ENCODE assay signal across 11 cellular contexts in the genomic region with DNA sequence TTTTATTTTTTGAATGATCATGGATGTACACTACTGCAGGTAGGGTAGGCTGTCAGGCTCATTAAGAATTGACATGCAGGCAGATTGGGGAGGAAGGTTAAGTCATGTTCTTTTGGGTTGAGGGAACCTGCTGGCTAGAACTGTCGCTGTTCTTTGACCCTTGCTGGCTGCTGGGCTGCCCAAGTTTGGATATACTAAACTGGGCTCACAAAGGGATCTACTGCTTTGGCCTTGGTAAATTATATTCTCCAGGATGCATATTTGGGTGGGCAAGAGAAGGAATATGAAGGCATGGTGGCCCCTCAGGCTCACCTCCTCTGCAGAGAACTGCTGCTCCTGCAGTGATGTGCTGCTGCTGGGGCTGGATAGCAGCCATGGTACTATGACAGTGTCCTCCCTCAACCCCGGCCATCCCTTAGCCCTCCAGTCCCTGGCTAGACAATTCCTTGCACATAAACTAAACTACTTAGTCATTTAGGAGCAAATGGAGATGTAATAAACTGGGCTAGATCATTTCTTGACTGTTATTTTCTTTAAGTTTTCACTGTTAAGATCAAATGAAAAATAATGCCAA. TPM values are rescaled to one million over a fixed set of nuclear protein-coding genes. Genes with fewer than 3 reads are reported as not detected.
A peak's percentile ranks its signal among the peaks of the same experiment; 100 is the strongest.
DNase-seq lines count a peak whose midpoint lies in the region; ATAC-seq, FAIRE-seq and TF ChIP-seq lines count a peak whose summit lies in the region.
"Had no signal": no experiment of that assay in that cellular context is flagged by ENCODE, and none has a peak within 500 bp of the region (broad histone marks: within the 10 kb centered on the region; RNA-seq: fewer than 3 reads in every experiment).

No MANE protein-coding gene starts in this region.

- H3K9me3 Mint-ChIP-seq in activated T-cell treated with anti-CD3 and anti-CD28 coated beads, Interleukin-2, amount 50 U/mL, for 4 hours = no peaks in the 10 kb centered on the region

- POLR2A ChIA-PET in K562 (lab: Yijun Ruan, JAX) = interaction anchor here (0.8 to 1.8 kb wide), 2 partner anchors 11 to 30 kb away, joined by 3 to 7 read pairs; no protein-coding TSS in a partner anchor

- CTCF ChIA-PET in K562 (lab: Yijun Ruan, JAX; ENCODE audit: low intra/inter-chr PET ratio) = no interaction called here

- no peaks in the 10 kb centered on the region for H3K27me3 ChIP-seq in K562 (ENCODE audit: control insufficient read depth in 2 of 2, insufficient read depth in 2 of 2, low read length in 2 of 2)
- no peaks in the 10 kb centered on the region for H3K27me3 ChIP-seq in right lobe of liver
- no peaks in the 10 kb centered on the region for H3K27me3 ChIP-seq in thyroid gland
- H3K27me3 ChIP-seq: SJCRH30 had no signal

- TF ChIP-seq CTCF in K562 (IDR thresholded peaks at IDR 0.05 in 2 of 3, conservative IDR thresholded peaks at IDR 0.05 in 1 of 3; ENCODE audit: insufficient read depth in 2 of 3, low read depth in 1 of 3, low read length in 3 of 3) = no peak
- TF ChIP-seq CTCF in right lobe of liver (IDR thresholded peaks at IDR 0.05) = no peak
- no peak for TF ChIP-seq CTCF in thyroid gland (IDR thresholded peaks at IDR 0.05)

- peak overlapping the region; percentile 96 for H3K4me3 Mint-ChIP-seq in activated T-cell treated with anti-CD3 and anti-CD28 coated beads, Interleukin-2, amount 50 U/mL, for 4 hours

- H3K4me2 ChIP-seq in K562 (ENCODE audit: insufficient read depth, low read length) = no peak overlapping the region

- H3K27ac ChIP-seq in K562 (ENCODE audit: extremely low read depth, low read depth, low read length) (no peak overlapping the region), right lobe of liver (peak overlapping the region; percentile 32 to 69 (median 62)), thyroid gland (peak overlapping the region; percentile 71 to 99 (median 97))
- H3K27ac ChIP-seq: SJCRH30 had no signal

- peaks cover 81% of the 10 kb centered on the region for H4K20me1 ChIP-seq in K562 (replicated peaks; ENCODE audit: control insufficient read depth, insufficient read depth, low read length)

- no peak overlapping the region for H3K4me3 ChIP-seq in K562
- H3K4me3 ChIP-seq in right lobe of liver = no peak overlapping the region
- no peak overlapping the region for H3K4me3 ChIP-seq in thyroid gland (replicated peaks in 1 of 3)
- H3K4me3 ChIP-seq: SJCRH30 had no signal

- H3K9me1 ChIP-seq in K562 (ENCODE audit: control insufficient read depth, insufficient read depth, low read length) = peaks cover 13% of the 10 kb centered on the region

- BruUV-seq in K562 (replicated peaks; lab: Mats Ljungman, UMichigan) = no TSS peak

- TF ChIP-seq POLR2A in K562 (conservative IDR thresholded peaks at IDR 0.05) = no peak
- TF ChIP-seq POLR2A in right lobe of liver (IDR thresholded peaks at IDR 0.05) = no peak
- TF ChIP-seq POLR2A in thyroid gland (IDR thresholded peaks at IDR 0.05) = no peak

- H3K36me3 ChIP-seq in K562 (ENCODE audit: control insufficient read depth, insufficient read depth, low read length) = peaks cover 40% of the 10 kb centered on the region
- no peaks in the 10 kb centered on the region for H3K36me3 ChIP-seq in right lobe of liver
- H3K36me3 ChIP-seq in thyroid gland = no peaks in the 10 kb centered on the region

- H3K9ac ChIP-seq in K562 (ENCODE audit: insufficient read depth in 1 of 2, low read depth in 2 of 2, low read length in 2 of 2) = no peak overlapping the region

- ATAC-seq in activated T-cell treated with anti-CD3 and anti-CD28 coated beads, Interleukin-2, amount 50 U/mL, for 4 hours = no peak
- ATAC-seq in K562 (0 out of 3 replicates have a peak, but pooled peaks have one; percentile 17), right lobe of liver (peak in 3 of 4 donors; percentile 41 to 48 (median 45)), HG03439 (IDR thresholded peaks at IDR 0.05; ENCODE audit: unreplicated experiment) (no peak)

- no peak overlapping the region for H2AFZ ChIP-seq in K562 (ENCODE audit: low read depth, low read length)

- no peak for DNase-seq in activated T-cell treated with anti-CD3 and anti-CD28 coated beads, Interleukin-2, amount 50 U/mL, for 4 hours
- DNase-seq in activated T-cell treated with anti-CD3 and anti-CD28 coated beads, Interleukin-2, amount 50 U/mL, for 1 hour = no peak
- DNase-seq in K562 (ENCODE audit: extremely low read depth in 1 of 4, low spot score in 3 of 4) (no peak), right lobe of liver (peak in 1 of 3 donors; percentile 62), thyroid gland (no peak), LoVo (ENCODE audit: low spot score) (no peak), NCI-H774 (lab: John Stamatoyannopoulos, UW) (no peak)
- DNase-seq: activated CD8-positive, alpha-beta memory T cell treated with anti-CD3 and anti-CD28 coated beads, Interleukin-2, amount 50 U/mL, for 48 hours; SJCRH30 had no signal

- FAIRE-seq in K562 (lab: Jason Lieb, UNC) = no peak
- FAIRE-seq: endothelial cell of umbilical vein had no signal

- H3K9me3 ChIP-seq in K562 (replicated peaks; ENCODE audit: control insufficient read depth, insufficient read depth, low read depth, low read length) (no peaks in the 10 kb centered on the region), right lobe of liver (no peaks in the 10 kb centered on the region), thyroid gland (no peaks in the 10 kb centered on the region)
- H3K9me3 ChIP-seq: SJCRH30 had no signal

- TF ChIP-seq RAD21 in K562 (CRISPR knock-in tag; conservative IDR thresholded peaks at IDR 0.05 in 1 of 2, IDR thresholded peaks at IDR 0.05 in 1 of 2) = no peak

- H3K27me3 Mint-ChIP-seq in activated T-cell treated with anti-CD3 and anti-CD28 coated beads, Interleukin-2, amount 50 U/mL, for 4 hours (ENCODE audit: low read depth) = no peaks in the 10 kb centered on the region

- intact Hi-C loops in K562 (cut with micrococcal nuclease) = no loop called here
- intact Hi-C loops in right lobe of liver (cut with DNase I) = no loop called here
- intact Hi-C loops in thyroid gland (cut with DNase I) = loop anchor here (10.0 kb wide), 1 partner anchor 144 kb away; no protein-coding TSS in a partner anchor

- H3K79me2 ChIP-seq in K562 (ENCODE audit: control insufficient read depth, insufficient read depth, low read length) = peaks cover 100% of the 10 kb centered on the region

- peaks cover 86% of the 10 kb centered on the region for H3K4me1 Mint-ChIP-seq in activated T-cell treated with anti-CD3 and anti-CD28 coated beads, Interleukin-2, amount 50 U/mL, for 4 hours (ENCODE audit: low read depth)

- TF ChIP-seq EP300 in K562 (IDR thresholded peaks at IDR 0.05; ENCODE audit: low read length) = no peak

- in situ Hi-C loops in K562 (cut with MboI) = no loop called here

- WGBS in K562 (ENCODE audit: insufficient coverage, low coverage, missing lambda C conversion rate) = 58% methylated on average over 2 of the region's 2 CpGs
- WGBS in right lobe of liver (ENCODE audit: insufficient coverage, low coverage, low lambda C conversion rate, missing lambda C conversion rate) = 40% methylated on average over 1 of the region's 2 CpGs
- 63 to 70% methylated on average over 2 of the region's 2 CpGs for WGBS in thyroid gland, 2 donors

- peaks cover 20% of the 10 kb centered on the region for H3K36me3 Mint-ChIP-seq in activated T-cell treated with anti-CD3 and anti-CD28 coated beads, Interleukin-2, amount 50 U/mL, for 4 hours (ENCODE audit: insufficient read depth)

- H3K4me1 ChIP-seq in K562 (replicated peaks in 1 of 2; ENCODE audit: control insufficient read depth in 2 of 2, insufficient read depth in 2 of 2, low read length in 2 of 2) (peaks cover 10 to 92% of the 10 kb centered on the region in 2 experiments; a peak in 4 of 5 replicates), right lobe of liver (peaks cover 0 to 71% (median 34%) of the 10 kb centered on the region in 4 donors), thyroid gland (peaks cover 73 to 74% of the 10 kb centered on the region in 2 donors)

TF ChIP-seq in K562, 482 proteins besides CTCF, POLR2A, EP300 and RAD21 (continues in another document):
- TF ChIP-seq MYNN (IDR thresholded peaks at IDR 0.05) (no peak), MYNN (CRISPR knock-in tag; IDR thresholded peaks at IDR 0.05) (no peak), RFX7 (CRISPR knock-in tag; IDR thresholded peaks at IDR 0.05) (no peak), KLF10 (CRISPR knock-in tag; IDR thresholded peaks at IDR 0.05) (no peak)

RNA-seq across cellular contexts. Expression of a gene that starts 6.1 kb away (rescaled TPM):
- total RNA-seq in activated T-cell treated with anti-CD3 and anti-CD28 coated beads, Interleukin-2, amount 50 U/mL, for 4 hours = 100 to 1,000 TPM; 334 to 383 (median 337) TPM
- 725 and 867 TPM in 2 replicates for total RNA-seq in K562 (2011; cell fraction: chromatin; rRNA removed; ENCODE audit: low replicate concordance)
- total RNA-seq in K562 (2011; cell fraction: nucleolus; rRNA removed) = 1,035 and 1,106 TPM in 2 replicates
- total RNA-seq in K562 (2011; cell fraction: nucleoplasm; rRNA removed) = 881 and 968 TPM in 2 replicates
- total RNA-seq in K562 (2014; rRNA removed) = 234 and 262 TPM in 2 replicates
- 109 and 122 TPM in 2 replicates for total RNA-seq in K562 (2014; rRNA removed; fragmentation: Illumina TruSeq; extraction: Trizol)
- total RNA-seq in K562 (2015; rRNA removed; fragmentation: Illumina TruSeq; extraction: Trizol) = 99.3 and 103 TPM in 2 replicates
- 319 and 354 TPM in 2 replicates for total RNA-seq in K562 (2021)
- polyA plus RNA-seq in K562 (2011; rRNA removed) = 358 and 513 TPM in 2 replicates
- 378 and 399 TPM in 2 replicates for polyA plus RNA-seq in K562 (2011; cell fraction: cytosol; rRNA removed)
- polyA plus RNA-seq in K562 (2011; cell fraction: nucleus; rRNA removed) = 255 and 257 TPM in 2 replicates
- 185 and 295 TPM in 2 replicates for polyA plus RNA-seq in K562 (2012)
- 358 and 388 TPM in 2 replicates for polyA plus RNA-seq in K562 (2014; fragmentation: Illumina TruSeq; extraction: Trizol)
- 100 to 1,000 TPM; 113 to 135 TPM for polyA plus RNA-seq in K562 (2014; fragmentation: Nextera tagmentation; extraction: Ambion mirVana)
- 261 and 293 TPM in 2 replicates for polyA plus RNA-seq in K562 (2014; rRNA removed)
- 616 and 874 TPM in 2 replicates for polyA minus RNA-seq in K562 (2011; rRNA and poly(A)+ RNA removed)
- 258 and 300 TPM in 2 replicates for polyA minus RNA-seq in K562 (2011; cell fraction: cytosol; rRNA and poly(A)+ RNA removed)
- polyA minus RNA-seq in K562 (2011; cell fraction: nucleus; rRNA and poly(A)+ RNA removed) = 138 and 192 TPM in 2 replicates
- total RNA-seq in right lobe of liver = 100 to 1,000 TPM in 5 of 6 experiments, 10 to 100 TPM in 1; 83.6 to 153 (median 121) TPM
- 1,000 to 10,000 TPM in 3 of 4 donors, 100 to 1,000 TPM in 1; 770 to 1,450 (median 1,316) TPM for total RNA-seq in thyroid gland

Comparison
In these comparisons a context has a peak if more than half of its experiments do, and no peak if none do; other contexts are left out.
1. ATAC-seq: peak in K562 (single experiment) and right lobe of liver (3 of 4); none in activated T-cell treated with anti-CD3 and anti-CD28 coated beads, Interleukin-2, amount 50 U/mL, for 4 hours (0 of 2) and HG03439 (single experiment).